ENCODE assay signal across 1 cellular context in the genomic region with DNA sequence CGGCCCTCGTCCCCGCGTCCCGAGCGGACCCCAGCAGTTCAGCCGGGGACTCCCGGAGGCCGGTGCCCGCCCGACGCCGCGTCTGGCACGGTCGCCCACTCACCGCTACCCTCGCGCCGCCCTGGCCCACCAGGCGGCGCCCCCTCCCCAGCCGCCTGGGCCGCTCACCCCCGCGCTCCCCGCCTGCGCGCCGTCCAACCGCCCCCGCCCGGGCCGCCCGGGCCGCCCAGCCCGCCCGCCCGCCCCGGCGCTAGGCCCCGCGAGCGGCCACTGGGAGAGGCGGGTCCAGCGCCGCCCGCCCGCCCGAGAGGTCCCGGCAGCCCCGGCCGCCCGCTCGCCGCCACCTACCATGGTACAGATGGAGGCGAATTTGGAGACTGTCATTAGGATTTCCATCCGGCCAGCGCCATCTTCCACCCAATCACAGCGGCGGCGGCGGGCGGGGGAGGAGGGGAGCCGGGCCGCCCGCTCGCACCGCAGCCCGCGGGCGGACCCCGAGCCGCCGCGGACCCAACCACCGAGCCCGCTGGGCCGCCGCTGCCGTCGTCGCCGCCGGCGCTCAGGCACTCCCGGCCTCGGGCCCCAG.
A peak's percentile ranks its signal among the peaks of the same experiment; 100 is the strongest.
TF ChIP-seq lines count a peak whose summit lies in the region.

A gene with protein sequence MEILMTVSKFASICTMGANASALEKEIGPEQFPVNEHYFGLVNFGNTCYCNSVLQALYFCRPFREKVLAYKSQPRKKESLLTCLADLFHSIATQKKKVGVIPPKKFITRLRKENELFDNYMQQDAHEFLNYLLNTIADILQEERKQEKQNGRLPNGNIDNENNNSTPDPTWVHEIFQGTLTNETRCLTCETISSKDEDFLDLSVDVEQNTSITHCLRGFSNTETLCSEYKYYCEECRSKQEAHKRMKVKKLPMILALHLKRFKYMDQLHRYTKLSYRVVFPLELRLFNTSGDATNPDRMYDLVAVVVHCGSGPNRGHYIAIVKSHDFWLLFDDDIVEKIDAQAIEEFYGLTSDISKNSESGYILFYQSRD (minus strand): TSS at position 568 of the 586 bp plus-strand sequence. CDS start 172 bp downstream, at position 396.

TF ChIP-seq in H1, 55 proteins besides CTCF, POLR2A, EP300 and RAD21 (continued from another document):
- TF ChIP-seq, protein P1, sequence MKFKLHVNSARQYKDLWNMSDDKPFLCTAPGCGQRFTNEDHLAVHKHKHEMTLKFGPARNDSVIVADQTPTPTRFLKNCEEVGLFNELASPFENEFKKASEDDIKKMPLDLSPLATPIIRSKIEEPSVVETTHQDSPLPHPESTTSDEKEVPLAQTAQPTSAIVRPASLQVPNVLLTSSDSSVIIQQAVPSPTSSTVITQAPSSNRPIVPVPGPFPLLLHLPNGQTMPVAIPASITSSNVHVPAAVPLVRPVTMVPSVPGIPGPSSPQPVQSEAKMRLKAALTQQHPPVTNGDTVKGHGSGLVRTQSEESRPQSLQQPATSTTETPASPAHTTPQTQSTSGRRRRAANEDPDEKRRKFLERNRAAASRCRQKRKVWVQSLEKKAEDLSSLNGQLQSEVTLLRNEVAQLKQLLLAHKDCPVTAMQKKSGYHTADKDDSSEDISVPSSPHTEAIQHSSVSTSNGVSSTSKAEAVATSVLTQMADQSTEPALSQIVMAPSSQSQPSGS (IDR thresholded peaks at IDR 0.05; ENCODE audit: low read length) = no peak
- TF ChIP-seq CHD1 (IDR thresholded peaks at IDR 0.05; ENCODE audit: low read depth, low read length) (no peak), SP2 (IDR thresholded peaks at IDR 0.05; ENCODE audit: low read length) (no peak), TAF1 (IDR thresholded peaks at IDR 0.05; ENCODE audit: low read depth, low read length) (0 out of 2 replicates have a peak, but pooled peaks have one; percentile 4), RBBP5 (IDR thresholded peaks at IDR 0.05; ENCODE audit: borderline replicate concordance, low read depth, low read length) (peak; percentile 28; the same call in 1 of the 2 replicates), KDM5A (IDR thresholded peaks at IDR 0.05; ENCODE audit: low read length) (no peak), CREB1 (IDR thresholded peaks at IDR 0.05) (no peak), ZNF274 (IDR thresholded peaks at IDR 0.05; ENCODE audit: borderline replicate concordance, extremely low read depth, low read length) (no peak), CEBPB (IDR thresholded peaks at IDR 0.05; ENCODE audit: low read depth, low read length) (no peak), POLR2AphosphoS5 (IDR thresholded peaks at IDR 0.05; ENCODE audit: low read depth, low read length) (no peak; the same call in 1 of the 2 replicates), KDM1A (IDR thresholded peaks at IDR 0.05; ENCODE audit: borderline replicate concordance, low read length) (no peak), EGR1 (IDR thresholded peaks at IDR 0.05; ENCODE audit: borderline replicate concordance, low read depth, low read length) (peak; percentile 73; the same call in 1 of the 2 replicates)
